In genomic region chr15:51229907-51230328, GRCh38 we compare ENCODE assay signal across 9 cellular contexts.
DNase-seq lines count a peak whose midpoint lies in the region; ATAC-seq, FAIRE-seq and TF ChIP-seq lines count a peak whose summit lies in the region.
"Had no signal": no experiment of that assay in that cellular context is flagged by ENCODE, and none has a peak within 500 bp of the region (broad histone marks: within the 10 kb centered on the region; RNA-seq: fewer than 3 reads in every experiment).

No MANE protein-coding gene starts in this region.

- H3K4me3 ChIP-seq in Peyer's patch (no peak overlapping the region), thoracic aorta (no peak overlapping the region), stomach (no peak overlapping the region)

- 22 to 32% (median 25%) methylated on average over 2 of the region's 2 CpGs for WGBS in stomach, 5 donors

- H3K27me3 ChIP-seq in Peyer's patch: no peaks in the 10 kb centered on the region
- no peaks in the 10 kb centered on the region for H3K27me3 ChIP-seq in thoracic aorta (replicated peaks; ENCODE audit: insufficient read depth)
- H3K27me3 ChIP-seq in stomach: peaks cover 0 to 9% (median 0%) of the 10 kb centered on the region in 3 donors

- intact Hi-C loops in stomach (cut with DNase I; ENCODE audit: low total_unique reads) (no loop called here), left colon (cut with DNase I, micrococcal nuclease) (no loop called here)

- ATAC-seq in thoracic aorta (ENCODE audit: insufficient number of reproducible peaks, low FRiP score, low read depth) (no peak), left colon (no peak), GM18870 (IDR thresholded peaks at IDR 0.05; ENCODE audit: unreplicated experiment) (no peak)

- no peaks in the 10 kb centered on the region for H3K36me3 ChIP-seq in Peyer's patch
- H3K36me3 ChIP-seq in thoracic aorta: no peaks in the 10 kb centered on the region
- H3K36me3 ChIP-seq in stomach: no peaks in the 10 kb centered on the region

- FAIRE-seq in frontal cortex (lab: Jason Lieb, UNC): peak; percentile 64
- FAIRE-seq: G401.6 had no signal

- H3K4me1 ChIP-seq in Peyer's patch (no peaks in the 10 kb centered on the region), thoracic aorta (ENCODE audit: control insufficient read depth in 1 of 2, low read depth in 2 of 2) (peaks cover 14 to 22% of the 10 kb centered on the region in 2 donors), stomach (no peaks in the 10 kb centered on the region)

- no peaks in the 10 kb centered on the region for H3K9me3 ChIP-seq in Peyer's patch
- no peaks in the 10 kb centered on the region for H3K9me3 ChIP-seq in thoracic aorta
- no peaks in the 10 kb centered on the region for H3K9me3 ChIP-seq in stomach

- H3K27ac ChIP-seq in Peyer's patch (no peak overlapping the region), thoracic aorta (no peak overlapping the region), stomach (no peak overlapping the region)

- DNase-seq in NCI-H2227 (lab: John Stamatoyannopoulos, UW; ENCODE audit: unreplicated experiment) (peak; percentile 17), NCI-H2227 treated with DMSO at 0.1 percent for 48 hours (lab: John Stamatoyannopoulos, UW) (no peak), Peyer's patch (no peak), frontal cortex (ENCODE audit: low spot score in 2 of 2) (peak; percentile 10 to 17), thoracic aorta (ENCODE audit: low spot score) (no peak), stomach (no peak), left colon (no peak)

- no peak for TF ChIP-seq POLR2A in Peyer's patch (IDR thresholded peaks at IDR 0.05)
- TF ChIP-seq POLR2A in stomach (IDR thresholded peaks at IDR 0.05): no peak

- peak in 4 of 6 experiments; percentile 6 to 40 (median 34) for TF ChIP-seq CTCF in Peyer's patch (IDR thresholded peaks at IDR 0.05)
- TF ChIP-seq CTCF in thoracic aorta (IDR thresholded peaks at IDR 0.05): peak; percentile 29
- TF ChIP-seq CTCF in stomach (IDR thresholded peaks at IDR 0.05): peak in 1 of 7 experiments; percentile 10

- TF ChIP-seq EP300 in stomach (IDR thresholded peaks at IDR 0.05): no peak

Comparison
In these comparisons a context has a peak if more than half of its experiments do, and no peak if none do; other contexts are left out.
1. DNase-seq: peak in NCI-H2227 (single experiment) and frontal cortex (2 of 2); none in NCI-H2227 treated with DMSO at 0.1 percent for 48 hours (single experiment), Peyer's patch (0 of 3), thoracic aorta (single experiment), stomach (single experiment) and left colon (0 of 2).